Comparison of ENCODE assay signal across 8 cellular contexts in genomic region chr16:11585460-11586374, GRCh38. TPM values are rescaled to one million over a fixed set of nuclear protein-coding genes. Genes with fewer than 3 reads are reported as not detected.
DNase-seq lines count a peak whose midpoint lies in the region; ATAC-seq and TF ChIP-seq lines count a peak whose summit lies in the region.

No MANE protein-coding gene starts in this region.

- DNase-seq in GM13977 (ENCODE audit: low spot score) (peak; percentile 36), Karpas-422 (peak; percentile 47), right atrium auricular region (ENCODE audit: low spot score) (peak; percentile 72), sciatic nerve (ENCODE audit: low spot score) (peak; percentile 74), NK-92 (lab: John Stamatoyannopoulos, UW; ENCODE audit: unreplicated experiment) (no peak)
- DNase-seq in activated naive CD4-positive, alpha-beta T cell treated with anti-CD3 and anti-CD28 coated beads, Interleukin-2, amount 50 U/mL, for 16 hours: peak; percentile 32

- no peak for TF ChIP-seq CTCF in GM13977 (IDR thresholded peaks at IDR 0.05; ENCODE audit: extremely low read depth, insufficient read depth, missing control alignments)
- TF ChIP-seq CTCF in right atrium auricular region (IDR thresholded peaks at IDR 0.05): no peak

- H3K9me3 ChIP-seq in Karpas-422 (ENCODE audit: low read length): no peaks in the 10 kb centered on the region
- H3K9me3 ChIP-seq in right atrium auricular region: peaks cover 0 to 6% of the 10 kb centered on the region in 2 donors

- no peak overlapping the region for H3K9ac ChIP-seq in Karpas-422 (ENCODE audit: low read length)

- H3K4me2 ChIP-seq in Karpas-422 (ENCODE audit: low read depth, low read length, poor library complexity, severe bottlenecking): peak overlapping the region; percentile 56

- H2AFZ ChIP-seq in Karpas-422 (ENCODE audit: low read length): no peak overlapping the region

- in situ Hi-C loops in GM13977 (cut with MboI; ENCODE audit: low pct_unique_long_range_greater_than_20kb, low sequenced_read_pairs, unreplicated experiment): no loop called here

- no peak overlapping the region for H3K27ac ChIP-seq in Karpas-422 (ENCODE audit: low read length)
- peak overlapping the region; percentile 93 to 95 for H3K27ac ChIP-seq in right atrium auricular region

- no peaks in the 10 kb centered on the region for H3K9me2 ChIP-seq in Karpas-422 (replicated peaks; ENCODE audit: insufficient read depth, low read length)

- H3K4me3 ChIP-seq in Karpas-422 (ENCODE audit: low read length) (peak overlapping the region; percentile 54; the same call in 1 of the 2 replicates), right atrium auricular region (peak overlapping the region; percentile 57 to 84)

- H3K4me1 ChIP-seq in Karpas-422 (ENCODE audit: low read length) (peaks cover 33% of the 10 kb centered on the region), right atrium auricular region (peaks cover 0 to 32% of the 10 kb centered on the region in 2 donors)

- H3K79me2 ChIP-seq in Karpas-422 (ENCODE audit: low read length): no peaks in the 10 kb centered on the region

- ATAC-seq in sciatic nerve (peak; percentile 56), HG03457 (IDR thresholded peaks at IDR 0.05; ENCODE audit: unreplicated experiment) (no peak), HG03135 (IDR thresholded peaks at IDR 0.05; ENCODE audit: unreplicated experiment) (no peak)

- no peaks in the 10 kb centered on the region for H3K27me3 ChIP-seq in Karpas-422 (ENCODE audit: low read length)
- H3K27me3 ChIP-seq in right atrium auricular region: no peaks in the 10 kb centered on the region

- H3K36me3 ChIP-seq in Karpas-422 (ENCODE audit: insufficient read depth, low read length) (no peaks in the 10 kb centered on the region), right atrium auricular region (no peaks in the 10 kb centered on the region)

- H4K20me1 ChIP-seq in Karpas-422 (ENCODE audit: insufficient read depth, low read depth, low read length): no peaks in the 10 kb centered on the region

- intact Hi-C loops in sciatic nerve (cut with DNase I): no loop called here

RNA-seq across cellular contexts. Expression of gene LITAF, which starts 1.0 kb away (rescaled TPM):
- 2.6 TPM in 1 of 2 replicates, not detected in the other for total RNA-seq in Karpas-422 (2014; rRNA removed; shearing (Covaris generic); ENCODE audit: low replicate concordance)
- total RNA-seq in right atrium auricular region (10 to 100 TPM; 48.1 to 50.7 TPM), sciatic nerve (200 TPM)

Comparison
In these comparisons a context has a peak if more than half of its experiments do, and no peak if none do; other contexts are left out.
1. RNA of gene LITAF, which starts 1.0 kb away (total RNA-seq): 200 TPM in sciatic nerve (single experiment) and 48.1 to 50.7 TPM in right atrium auricular region; 2.6 TPM in Karpas-422; every median in the first group is over 10 times any median in the second.